ENCODE assay signal across 1 cellular context in genomic region chr3:192331749-192332385, GRCh38.
TF ChIP-seq lines count a peak whose summit lies in the region.

No MANE protein-coding gene starts in this region.

TF ChIP-seq in WTC11, 78 proteins besides CTCF, POLR2A, EP300 and RAD21 (continued from another document):
- TF ChIP-seq, protein P1, sequence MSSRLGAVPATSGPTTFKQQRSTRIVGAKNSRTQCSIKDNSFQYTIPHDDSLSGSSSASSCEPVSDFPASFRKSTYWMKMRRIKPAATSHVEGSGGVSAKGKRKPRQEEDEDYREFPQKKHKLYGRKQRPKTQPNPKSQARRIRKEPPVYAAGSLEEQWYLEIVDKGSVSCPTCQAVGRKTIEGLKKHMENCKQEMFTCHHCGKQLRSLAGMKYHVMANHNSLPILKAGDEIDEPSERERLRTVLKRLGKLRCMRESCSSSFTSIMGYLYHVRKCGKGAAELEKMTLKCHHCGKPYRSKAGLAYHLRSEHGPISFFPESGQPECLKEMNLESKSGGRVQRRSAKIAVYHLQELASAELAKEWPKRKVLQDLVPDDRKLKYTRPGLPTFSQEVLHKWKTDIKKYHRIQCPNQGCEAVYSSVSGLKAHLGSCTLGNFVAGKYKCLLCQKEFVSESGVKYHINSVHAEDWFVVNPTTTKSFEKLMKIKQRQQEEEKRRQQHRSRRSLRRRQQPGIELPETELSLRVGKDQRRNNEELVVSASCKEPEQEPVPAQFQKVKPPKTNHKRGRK (CRISPR knock-in tag; IDR thresholded peaks at IDR 0.05; ENCODE audit: borderline replicate concordance), result no peak
- no peak for TF ChIP-seq OVOL2 (CRISPR knock-in tag; IDR thresholded peaks at IDR 0.05; ENCODE audit: borderline replicate concordance)
- TF ChIP-seq EMX1 (CRISPR knock-in tag; IDR thresholded peaks at IDR 0.05), result no peak
- no peak for TF ChIP-seq GTF2I (CRISPR knock-in tag; conservative IDR thresholded peaks at IDR 0.05)
- no peak for TF ChIP-seq JUN (CRISPR knock-in tag; IDR thresholded peaks at IDR 0.05)
